Comparison of ENCODE assay signal across 20 cellular contexts in the genomic region with DNA sequence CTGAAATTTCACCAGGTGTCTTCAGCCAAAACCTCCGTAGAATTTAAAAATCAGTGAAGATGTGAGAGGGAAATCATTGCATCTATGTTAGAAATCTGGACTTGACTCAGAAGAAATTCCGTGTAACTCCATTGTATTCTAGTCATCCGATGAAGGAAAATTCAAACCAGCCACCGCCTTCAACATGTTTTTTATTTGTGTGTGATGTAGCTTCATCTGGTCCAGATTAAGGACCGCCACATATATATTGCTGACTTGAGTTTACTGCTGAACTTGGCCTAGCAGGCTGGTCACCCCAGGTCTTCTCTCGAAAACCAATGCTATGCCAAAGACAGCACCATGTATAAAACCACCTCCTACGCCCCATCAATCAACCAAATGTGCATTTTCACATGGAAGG.
DNase-seq lines count a peak whose midpoint lies in the region; ATAC-seq and TF ChIP-seq lines count a peak whose summit lies in the region.
"Had no signal": no experiment of that assay in that cellular context is flagged by ENCODE, and none has a peak within 500 bp of the region (broad histone marks: within the 10 kb centered on the region; RNA-seq: fewer than 3 reads in every experiment).

No MANE protein-coding gene starts in this region.

- TF ChIP-seq CTCF in gastroesophageal sphincter (IDR thresholded peaks at IDR 0.05) (no peak), transverse colon (IDR thresholded peaks at IDR 0.05) (no peak)

- in situ Hi-C loops in transverse colon (cut with MboI; ENCODE audit: low pct_ligation_motif_present in 1 of 4, low pct_unique_long_range_greater_than_20kb in 1 of 4, low sequenced_read_pairs in 3 of 4), result no loop called here

- H3K9me3 Mint-ChIP-seq in activated naive CD4-positive, alpha-beta T cell treated with anti-CD3 and anti-CD28 coated beads, Interleukin-2, amount 50 U/mL, for 24 hours, result peaks cover 8% of the 10 kb centered on the region
- H3K9me3 Mint-ChIP-seq: activated naive CD4-positive, alpha-beta T cell treated with anti-CD3 and anti-CD28 coated beads, Interleukin-2, amount 50 U/mL, for 72 hours; endodermal cell; GM23338 had no signal

- H3K9me3 ChIP-seq in SJSA1 (replicated peaks) (no peaks in the 10 kb centered on the region), gastroesophageal sphincter (no peaks in the 10 kb centered on the region), transverse colon (no peaks in the 10 kb centered on the region)
- H3K9me3 ChIP-seq: body of pancreas had no signal

- TF ChIP-seq EP300 in gastroesophageal sphincter (IDR thresholded peaks at IDR 0.05) (no peak), transverse colon (IDR thresholded peaks at IDR 0.05; ENCODE audit: low read depth) (no peak)

- 68 to 70% methylated on average over 6 of the region's 7 CpGs for WGBS in gastroesophageal sphincter (ENCODE audit: low coverage in 1 of 2), 2 donors
- WGBS in transverse colon (ENCODE audit: low coverage in 1 of 2), 2 donors, result 94 to 95% methylated on average over 5 to 7 of the region's 7 CpGs

- H3K36me3 Mint-ChIP-seq in activated naive CD4-positive, alpha-beta T cell treated with anti-CD3 and anti-CD28 coated beads, Interleukin-2, amount 50 U/mL, for 24 hours, result peaks cover 37% of the 10 kb centered on the region

- peak overlapping the region; percentile 97 for H3K27ac Mint-ChIP-seq in activated naive CD4-positive, alpha-beta T cell treated with anti-CD3 and anti-CD28 coated beads, Interleukin-2, amount 50 U/mL, for 24 hours
- H3K27ac Mint-ChIP-seq: endodermal cell had no signal

- no peak overlapping the region for H3K4me3 Mint-ChIP-seq in activated naive CD4-positive, alpha-beta T cell treated with anti-CD3 and anti-CD28 coated beads, Interleukin-2, amount 50 U/mL, for 24 hours
- H3K4me3 Mint-ChIP-seq: CD14-positive monocyte, endodermal cell, GM23338 had no signal

- H3K4me3 ChIP-seq in SJSA1 (no peak overlapping the region), gastroesophageal sphincter (no peak overlapping the region), transverse colon (no peak overlapping the region)
- H3K4me3 ChIP-seq: body of pancreas, GM23338 had no signal

- H3K4me1 ChIP-seq in SJSA1 (replicated peaks), result peaks cover 23% of the 10 kb centered on the region
- peaks cover 0 to 50% (median 0%) of the 10 kb centered on the region in 3 donors for H3K4me1 ChIP-seq in gastroesophageal sphincter
- peaks cover 0 to 26% (median 16%) of the 10 kb centered on the region in 4 donors for H3K4me1 ChIP-seq in transverse colon

- peak overlapping the region; percentile 65; the same call in 1 of the 2 replicates for H3K27ac ChIP-seq in SJSA1
- H3K27ac ChIP-seq in gastroesophageal sphincter, result peak overlapping the region in 3 of 4 donors; percentile 53 to 70 (median 66)
- peak overlapping the region in 3 of 4 donors; percentile 73 to 80 (median 80) for H3K27ac ChIP-seq in transverse colon
- H3K27ac ChIP-seq: body of pancreas had no signal

- peaks cover 92% of the 10 kb centered on the region for H3K4me1 Mint-ChIP-seq in activated naive CD4-positive, alpha-beta T cell treated with anti-CD3 and anti-CD28 coated beads, Interleukin-2, amount 50 U/mL, for 24 hours

- intact Hi-C loops in transverse colon (cut with DNase I; ENCODE audit: low total_unique reads), result no loop called here

- no peak for DNase-seq in activated naive CD4-positive, alpha-beta T cell treated with Interleukin-2 at 50 U/mL for 16 hours
- no peak for DNase-seq in SJSA1 (ENCODE audit: low read depth in 1 of 2, low spot score in 2 of 2)
- DNase-seq in transverse colon, result no peak
- DNase-seq in activated CD4-positive, CD25-positive, alpha-beta regulatory T cell (lab: John Stamatoyannopoulos, UW), result no peak
- DNase-seq in globus pallidus (ENCODE audit: low spot score), result no peak
- DNase-seq in foreskin melanocyte, result no peak
- DNase-seq: activated T-cell treated with anti-CD3 and anti-CD28 coated beads, Interleukin-2, amount 50 U/mL, for 1 hour; body of pancreas; DMS153; endodermal cell; left ventricle myocardium superior; NCI-H146; NCI-H774; SHP77 treated with DMSO at 0.1 percent for 48 hours; stimulated activated CD8-positive, alpha-beta memory T cell treated with anti-CD3 and anti-CD28 coated beads, Interleukin-4, amount 100 ng/mL, for 48 hours had no signal

- no peak for ATAC-seq in gastroesophageal sphincter
- ATAC-seq: activated naive CD4-positive, alpha-beta T cell treated with anti-CD3 and anti-CD28 coated beads, Interleukin-2, amount 50 U/mL, for 72 hours; body of pancreas; GM23338; left ventricle myocardium superior had no signal

- no peaks in the 10 kb centered on the region for H3K27me3 ChIP-seq in SJSA1 (replicated peaks)
- H3K27me3 ChIP-seq in gastroesophageal sphincter, result no peaks in the 10 kb centered on the region
- H3K27me3 ChIP-seq in transverse colon, result no peaks in the 10 kb centered on the region
- H3K27me3 ChIP-seq: body of pancreas had no signal

- H3K36me3 ChIP-seq in SJSA1 (no peaks in the 10 kb centered on the region), gastroesophageal sphincter (no peaks in the 10 kb centered on the region), transverse colon (no peaks in the 10 kb centered on the region)

- no peaks in the 10 kb centered on the region for H3K27me3 Mint-ChIP-seq in activated naive CD4-positive, alpha-beta T cell treated with anti-CD3 and anti-CD28 coated beads, Interleukin-2, amount 50 U/mL, for 24 hours

- TF ChIP-seq POLR2A in gastroesophageal sphincter (IDR thresholded peaks at IDR 0.05), result no peak
- no peak for TF ChIP-seq POLR2A in transverse colon (IDR thresholded peaks at IDR 0.05)
